1 cellular context compared by ENCODE assay signal in the genomic region with DNA sequence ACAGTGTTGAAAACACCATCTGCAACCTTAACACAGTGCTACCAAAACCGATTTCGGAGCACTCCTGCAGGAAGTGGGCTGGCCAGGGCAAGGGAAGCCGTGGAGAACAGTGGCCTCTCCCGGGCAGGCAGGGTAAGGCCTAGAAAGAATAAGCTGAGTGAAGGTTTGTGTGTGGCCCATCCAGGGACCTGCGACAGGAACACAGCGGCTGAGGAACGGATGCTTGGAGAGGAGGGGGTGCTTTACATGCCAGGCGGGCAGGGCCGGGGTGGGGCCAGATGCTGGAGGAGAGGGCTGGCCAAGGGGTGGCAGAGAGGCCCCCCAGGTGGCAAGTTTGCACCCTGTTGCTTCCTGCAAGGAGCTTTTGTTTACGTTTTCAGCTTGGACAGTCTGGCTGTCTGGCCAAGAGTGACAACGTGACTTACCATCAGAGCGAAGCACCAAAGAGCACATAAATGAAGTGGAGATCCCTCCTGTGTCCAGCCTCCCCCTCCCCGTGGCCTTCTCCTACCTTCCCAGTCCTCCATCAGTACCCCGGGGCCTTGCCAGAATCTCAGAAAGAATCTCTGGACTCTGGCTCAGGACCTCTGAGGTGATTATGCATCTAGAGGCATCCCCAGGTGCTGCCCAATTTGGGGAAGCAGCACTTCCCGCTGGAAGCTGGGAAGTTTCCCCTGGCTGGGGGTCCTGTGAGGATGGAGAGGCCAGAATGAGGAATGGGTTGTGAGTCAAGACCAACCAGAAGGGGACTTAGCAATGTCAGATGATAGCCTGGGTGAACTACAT.
TF ChIP-seq lines count a peak whose summit lies in the region.

No MANE protein-coding gene starts in this region.

TF ChIP-seq in HepG2, 621 proteins besides CTCF, POLR2A, EP300 and RAD21 (continued from another document):
- TF ChIP-seq, protein P1, sequence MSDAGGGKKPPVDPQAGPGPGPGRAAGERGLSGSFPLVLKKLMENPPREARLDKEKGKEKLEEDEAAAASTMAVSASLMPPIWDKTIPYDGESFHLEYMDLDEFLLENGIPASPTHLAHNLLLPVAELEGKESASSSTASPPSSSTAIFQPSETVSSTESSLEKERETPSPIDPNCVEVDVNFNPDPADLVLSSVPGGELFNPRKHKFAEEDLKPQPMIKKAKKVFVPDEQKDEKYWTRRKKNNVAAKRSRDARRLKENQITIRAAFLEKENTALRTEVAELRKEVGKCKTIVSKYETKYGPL (CRISPR knock-in tag; IDR thresholded peaks at IDR 0.05), result no peak
- no peak for TF ChIP-seq SNRNP70 (IDR thresholded peaks at IDR 0.05; ENCODE audit: low read depth, low read length)
- TF ChIP-seq ZNF263 (CRISPR knock-in tag; IDR thresholded peaks at IDR 0.05), result peak; percentile 73
- TF ChIP-seq RFXAP (CRISPR knock-in tag; IDR thresholded peaks at IDR 0.05; ENCODE audit: borderline replicate concordance), result no peak
- peak; percentile 43; the same call in 1 of the 2 replicates for TF ChIP-seq ZNF572 (CRISPR knock-in tag; IDR thresholded peaks at IDR 0.05)
